In genomic region chr18:697771-698170, GRCh38 we compare ENCODE assay signal across 28 cellular contexts. TPM values are rescaled to one million over a fixed set of nuclear protein-coding genes. Genes with fewer than 3 reads are reported as not detected.
DNase-seq lines count a peak whose midpoint lies in the region; ATAC-seq lines count a peak whose summit lies in the region.
"Had no signal": no experiment of that assay in that cellular context is flagged by ENCODE, and none has a peak within 500 bp of the region (broad histone marks: within the 10 kb centered on the region; RNA-seq: fewer than 3 reads in every experiment).

No MANE protein-coding gene starts in this region.

- peaks cover 16 to 50% of the 10 kb centered on the region in 2 experiments for H3K36me3 ChIP-seq in mesenchymal stem cell (ENCODE audit: control insufficient read depth in 1 of 2, insufficient read depth in 2 of 2, low read depth in 1 of 2, low read length in 2 of 2)
- H3K36me3 ChIP-seq: BE2C had no signal

- peaks cover 24% of the 10 kb centered on the region for H3K4me1 ChIP-seq in mesenchymal stem cell (ENCODE audit: control insufficient read depth, insufficient read depth, low read depth, low read length)
- H3K4me1 ChIP-seq: ascending aorta, BE2C had no signal

- no peak overlapping the region for H3K4me3 Mint-ChIP-seq in activated T-cell treated with anti-CD3 and anti-CD28 coated beads, Interleukin-2, amount 50 U/mL, for 24 hours
- H3K4me3 Mint-ChIP-seq: activated CD8-positive, alpha-beta T cell treated with anti-CD3 and anti-CD28 coated beads for 36 hours; activated naive CD8-positive, alpha-beta T cell treated with anti-CD3 and anti-CD28 coated beads, Interleukin-2, amount 10 ng/mL, durations not matched to agents 7 days and 5 days; naive B cell had no signal

- DNase-seq in activated T-cell treated with anti-CD3 and anti-CD28 coated beads, Interleukin-2, amount 50 U/mL, for 48 hours: peak; percentile 6 to 10
- DNase-seq in activated T-cell treated with anti-CD3 and anti-CD28 coated beads, Interleukin-2, amount 50 U/mL, for 24 hours: no peak
- DNase-seq in NCI-H524 treated with DMSO at 0.1 percent for 48 hours (lab: John Stamatoyannopoulos, UW): peak; percentile 66
- DNase-seq in left kidney (ENCODE audit: low read depth, low spot score): peak; percentile 90
- DNase-seq in mesenchymal stem cell: no peak
- DNase-seq: activated CD8-positive, alpha-beta T cell treated with anti-CD3 and anti-CD28 coated beads for 36 hours; activated effector memory CD4-positive, alpha-beta T cell treated with anti-CD3 and anti-CD28 coated beads, Interleukin-2, amount 50 U/mL, for 16 hours; activated naive CD8-positive, alpha-beta T cell treated with anti-CD3 and anti-CD28 coated beads, Interleukin-2, amount 10 ng/mL, durations not matched to agents 7 days and 5 days; activated T-cell treated with anti-CD3 and anti-CD28 coated beads for 4 hours; BE2C; caudate nucleus; cortex of kidney; KBM-7; left cardiac atrium; MM.1S; naive B cell; NCI-H2029 treated with DMSO at 0.1 percent for 48 hours; SIG-M5; stimulated activated naive CD8-positive, alpha-beta T cell treated with anti-CD3 and anti-CD28 coated beads, Interleukin-15, Interleukin-2, amounts not matched to agents 100 U/mL and 50 U/mL, for 24 hours had no signal

- H2AK5ac ChIP-seq in mesenchymal stem cell (ENCODE audit: low read length, severe bottlenecking): no peak overlapping the region

- H3K9me3 ChIP-seq in mesenchymal stem cell (ENCODE audit: control insufficient read depth, low read length): no peaks in the 10 kb centered on the region
- H3K9me3 ChIP-seq: ascending aorta, BE2C, esophagus muscularis mucosa, thoracic aorta had no signal

- H3K27ac ChIP-seq in mesenchymal stem cell (ENCODE audit: low read length, poor library complexity, severe bottlenecking): no peak overlapping the region
- H3K27ac ChIP-seq: ascending aorta, esophagus muscularis mucosa, thoracic aorta had no signal

- no peak overlapping the region for H4K8ac ChIP-seq in mesenchymal stem cell (ENCODE audit: low read length)

- no peak overlapping the region for H3K27ac Mint-ChIP-seq in activated T-cell treated with anti-CD3 and anti-CD28 coated beads, Interleukin-2, amount 50 U/mL, for 24 hours
- H3K27ac Mint-ChIP-seq: activated CD8-positive, alpha-beta T cell treated with anti-CD3 and anti-CD28 coated beads for 36 hours; activated naive CD8-positive, alpha-beta T cell treated with anti-CD3 and anti-CD28 coated beads, Interleukin-2, amount 10 ng/mL, durations not matched to agents 7 days and 5 days; naive B cell had no signal

- no peaks in the 10 kb centered on the region for H3K27me3 Mint-ChIP-seq in activated T-cell treated with anti-CD3 and anti-CD28 coated beads, Interleukin-2, amount 50 U/mL, for 24 hours
- H3K27me3 Mint-ChIP-seq: activated CD8-positive, alpha-beta T cell treated with anti-CD3 and anti-CD28 coated beads for 36 hours; activated naive CD8-positive, alpha-beta T cell treated with anti-CD3 and anti-CD28 coated beads, Interleukin-2, amount 10 ng/mL, durations not matched to agents 7 days and 5 days; naive B cell had no signal

- no peak overlapping the region for H2BK120ac ChIP-seq in mesenchymal stem cell (ENCODE audit: low read depth, low read length)

- H3K36me3 Mint-ChIP-seq in activated T-cell treated with anti-CD3 and anti-CD28 coated beads, Interleukin-2, amount 50 U/mL, for 24 hours (ENCODE audit: low read depth): peaks cover 75% of the 10 kb centered on the region
- H3K36me3 Mint-ChIP-seq: naive B cell had no signal

- H3K4ac ChIP-seq in mesenchymal stem cell (ENCODE audit: low read depth in 1 of 2, low read length in 2 of 2): no peak overlapping the region

- H3K79me1 ChIP-seq in mesenchymal stem cell (replicated peaks; ENCODE audit: low read length, poor library complexity, severe bottlenecking): peaks cover 20% of the 10 kb centered on the region

- no peak overlapping the region for H2BK5ac ChIP-seq in mesenchymal stem cell (ENCODE audit: low read depth, low read length, poor library complexity, severe bottlenecking)

- no peaks in the 10 kb centered on the region for H3K27me3 ChIP-seq in mesenchymal stem cell (ENCODE audit: control insufficient read depth in 1 of 2, insufficient read depth in 1 of 2, low read length in 2 of 2)
- H3K27me3 ChIP-seq: ascending aorta, BE2C, esophagus muscularis mucosa had no signal

- H3K4me1 Mint-ChIP-seq in activated T-cell treated with anti-CD3 and anti-CD28 coated beads, Interleukin-2, amount 50 U/mL, for 24 hours (ENCODE audit: low read depth): peaks cover 7% of the 10 kb centered on the region
- H3K4me1 Mint-ChIP-seq: naive B cell had no signal

- ATAC-seq in HG02885 (IDR thresholded peaks at IDR 0.05; ENCODE audit: poor library complexity, unreplicated experiment) (no peak), GM21529 (IDR thresholded peaks at IDR 0.05; ENCODE audit: unreplicated experiment) (no peak), HG03175 (IDR thresholded peaks at IDR 0.05; ENCODE audit: unreplicated experiment) (no peak)
- ATAC-seq: activated CD4-positive, CD25-positive, alpha-beta regulatory T cell treated with anti-CD3 and anti-CD28 coated beads, Interleukin-2, amount 50 U/mL, for 24 hours; activated CD8-positive, alpha-beta T cell treated with anti-CD3 and anti-CD28 coated beads for 36 hours; HCT116; left cardiac atrium; Panc1; stimulated activated naive CD8-positive, alpha-beta T cell treated with anti-CD3 and anti-CD28 coated beads, Interleukin-15, Interleukin-2, amounts not matched to agents 100 U/mL and 50 U/mL, for 24 hours had no signal

- no peak overlapping the region for H3K18ac ChIP-seq in mesenchymal stem cell (ENCODE audit: low read depth in 1 of 2, low read length in 2 of 2)

- no peaks in the 10 kb centered on the region for H3K9me3 Mint-ChIP-seq in activated T-cell treated with anti-CD3 and anti-CD28 coated beads, Interleukin-2, amount 50 U/mL, for 24 hours
- H3K9me3 Mint-ChIP-seq: activated CD8-positive, alpha-beta T cell treated with anti-CD3 and anti-CD28 coated beads for 36 hours; activated naive CD8-positive, alpha-beta T cell treated with anti-CD3 and anti-CD28 coated beads, Interleukin-2, amount 10 ng/mL, durations not matched to agents 7 days and 5 days; naive B cell had no signal

- no peak overlapping the region for H3K14ac ChIP-seq in mesenchymal stem cell (ENCODE audit: low read length in 2 of 2)

- H2BK15ac ChIP-seq in mesenchymal stem cell (ENCODE audit: low read depth, poor library complexity, severe bottlenecking): no peak overlapping the region

- over 99% methylated on average over 9 of the region's 10 CpGs for WGBS in mesenchymal stem cell

- H3K23ac ChIP-seq in mesenchymal stem cell (ENCODE audit: low read length in 2 of 2): no peak overlapping the region

- H3K9ac ChIP-seq in mesenchymal stem cell (ENCODE audit: low read length): no peak overlapping the region

- no peak overlapping the region for H3K4me2 ChIP-seq in mesenchymal stem cell (ENCODE audit: low read length, poor library complexity, severe bottlenecking)

- no peak overlapping the region for H3K4me3 ChIP-seq in mesenchymal stem cell (ENCODE audit: insufficient read depth in 1 of 2, low read depth in 1 of 2, low read length in 2 of 2)
- H3K4me3 ChIP-seq: ascending aorta, esophagus muscularis mucosa, thoracic aorta had no signal

- H2BK12ac ChIP-seq in mesenchymal stem cell (ENCODE audit: low read length in 2 of 2): no peak overlapping the region

- no peak overlapping the region for H2AFZ ChIP-seq in mesenchymal stem cell (ENCODE audit: low read depth, low read length)

- no peak overlapping the region for H4K91ac ChIP-seq in mesenchymal stem cell (ENCODE audit: low read length)

RNA-seq across cellular contexts. Expression of gene ENOSF1, which starts 14.7 kb away (rescaled TPM):
- polyA plus RNA-seq in mesenchymal stem cell (2013, experiment 1 of 2): 19.5 TPM
- 17.0 TPM for polyA plus RNA-seq in mesenchymal stem cell (2013, experiment 2 of 2)

RNA-seq across cellular contexts. Expression of gene TYMS, which starts 40.3 kb away (rescaled TPM):
- polyA plus RNA-seq in mesenchymal stem cell (2013, experiment 1 of 2): 22.3 TPM
- 22.3 TPM for polyA plus RNA-seq in mesenchymal stem cell (2013, experiment 2 of 2)

Comparison
In these comparisons a context has a peak if more than half of its experiments do, and no peak if none do; other contexts are left out.
1. DNase-seq: peak in activated T-cell treated with anti-CD3 and anti-CD28 coated beads, Interleukin-2, amount 50 U/mL, for 48 hours (2 of 2), NCI-H524 treated with DMSO at 0.1 percent for 48 hours (single experiment) and left kidney (single experiment); none in activated T-cell treated with anti-CD3 and anti-CD28 coated beads, Interleukin-2, amount 50 U/mL, for 24 hours (single experiment) and mesenchymal stem cell (single experiment).